In the genomic region with DNA sequence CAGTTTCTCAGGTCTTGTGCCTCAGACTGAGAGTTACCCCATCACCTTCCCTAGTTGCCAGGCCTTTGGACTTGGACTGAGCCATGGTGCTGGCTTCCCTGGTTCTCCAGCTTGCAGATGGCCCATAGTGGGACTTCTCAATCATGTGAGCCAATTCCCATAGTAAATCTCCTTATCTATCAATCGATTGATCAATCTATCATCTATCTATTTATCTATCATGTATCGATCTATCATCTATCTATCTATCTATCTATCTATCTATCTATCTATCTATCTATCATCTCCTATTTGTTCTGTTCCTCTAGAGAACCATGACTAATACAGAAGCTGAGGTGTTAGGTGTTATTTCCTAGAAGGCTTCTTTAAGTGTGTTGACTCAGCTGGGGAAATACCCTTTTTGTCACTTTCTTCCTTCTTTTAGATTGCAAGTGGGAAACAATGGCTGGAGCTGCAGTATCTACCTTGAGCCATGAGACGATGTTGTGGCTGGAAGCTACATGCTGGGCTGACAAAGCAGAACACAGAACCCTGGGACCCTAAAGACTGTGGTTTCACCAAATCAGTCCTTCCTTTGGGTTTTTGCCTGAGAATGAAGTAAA, we compare ENCODE assay signal across 20 cellular contexts.
DNase-seq lines count a peak whose midpoint lies in the region; ATAC-seq and TF ChIP-seq lines count a peak whose summit lies in the region.
"Had no signal": no experiment of that assay in that cellular context is flagged by ENCODE, and none has a peak within 500 bp of the region (broad histone marks: within the 10 kb centered on the region; RNA-seq: fewer than 3 reads in every experiment).

No MANE protein-coding gene starts in this region.

- H3K4me3 ChIP-seq in GM23248, result no peak overlapping the region
- no peak overlapping the region for H3K4me3 ChIP-seq in mesendoderm (ENCODE audit: low read length)

- H4K8ac ChIP-seq in mesendoderm (ENCODE audit: low read depth, low read length), result no peak overlapping the region

- H3K27me3 Mint-ChIP-seq in activated T-helper 17 cell treated with anti-CD3 and anti-CD28 coated beads, Interleukin-2, amount 50 U/mL, for 72 hours, result no peaks in the 10 kb centered on the region
- H3K27me3 Mint-ChIP-seq in WTC11 (ENCODE audit: low read depth), result no peaks in the 10 kb centered on the region
- H3K27me3 Mint-ChIP-seq: T-cell had no signal

- H3K4me1 ChIP-seq in GM23248 (ENCODE audit: insufficient read depth) (no peaks in the 10 kb centered on the region), mesendoderm (ENCODE audit: control insufficient read depth, low read depth, low read length) (no peaks in the 10 kb centered on the region)

- no peak overlapping the region for H2BK5ac ChIP-seq in mesendoderm (ENCODE audit: low read length)

- H3K27me3 ChIP-seq in GM23248 (replicated peaks; ENCODE audit: insufficient read depth) (peaks cover 24% of the 10 kb centered on the region), mesendoderm (ENCODE audit: insufficient read depth, low read length, poor library complexity) (no peaks in the 10 kb centered on the region)

- no peak overlapping the region for H2BK120ac ChIP-seq in mesendoderm (ENCODE audit: low read depth, low read length)

- H3K79me1 ChIP-seq in mesendoderm (ENCODE audit: low read length), result no peaks in the 10 kb centered on the region

- peaks cover 4% of the 10 kb centered on the region; the same call in 1 of the 2 replicates for H3K9me2 ChIP-seq in GM23248 (ENCODE audit: insufficient read depth)

- no peaks in the 10 kb centered on the region for H4K20me1 ChIP-seq in GM23248 (ENCODE audit: insufficient read depth)

- H3K4me2 ChIP-seq in GM23248 (ENCODE audit: unreplicated experiment) (no peak overlapping the region), mesendoderm (ENCODE audit: low read length) (no peak overlapping the region)

- H3K23ac ChIP-seq in mesendoderm (ENCODE audit: low read length), result no peak overlapping the region

- H2AFZ ChIP-seq in GM23248, result no peak overlapping the region

- H3K4ac ChIP-seq in mesendoderm (ENCODE audit: low read depth, low read length), result no peak overlapping the region

- H3K18ac ChIP-seq in mesendoderm (ENCODE audit: low read length), result no peak overlapping the region

- no peak overlapping the region for H2AK5ac ChIP-seq in mesendoderm (ENCODE audit: low read length)

- H3K36me3 Mint-ChIP-seq in activated T-helper 17 cell treated with anti-CD3 and anti-CD28 coated beads, Interleukin-2, amount 50 U/mL, for 72 hours (ENCODE audit: low read depth), result no peaks in the 10 kb centered on the region
- H3K36me3 Mint-ChIP-seq in WTC11, result no peaks in the 10 kb centered on the region
- H3K36me3 Mint-ChIP-seq: natural killer cell treated with Interleukin-12 subunit alpha and Interleukin-12 subunit beta and Interleukin-15 and Interleukin-18, amount 100 ng/mL, for 72 hours; T-cell had no signal

- no peaks in the 10 kb centered on the region for H3F3A ChIP-seq in GM23248 (ENCODE audit: insufficient read depth)

- in situ Hi-C loops in GM23248 (cut with MboI), result no loop called here

- H3K4me1 Mint-ChIP-seq in activated T-helper 17 cell treated with anti-CD3 and anti-CD28 coated beads, Interleukin-2, amount 50 U/mL, for 72 hours, result no peaks in the 10 kb centered on the region
- H3K4me1 Mint-ChIP-seq in WTC11, result no peaks in the 10 kb centered on the region
- H3K4me1 Mint-ChIP-seq: T-cell had no signal

- no peak overlapping the region for H3K56ac ChIP-seq in mesendoderm (ENCODE audit: low read length)

- H3K36me3 ChIP-seq in GM23248 (ENCODE audit: low read depth) (no peaks in the 10 kb centered on the region), mesendoderm (ENCODE audit: control insufficient read depth, insufficient read depth, low read length) (no peaks in the 10 kb centered on the region)

- H3K27ac Mint-ChIP-seq in activated T-helper 17 cell treated with anti-CD3 and anti-CD28 coated beads, Interleukin-2, amount 50 U/mL, for 72 hours, result no peak overlapping the region
- no peak overlapping the region for H3K27ac Mint-ChIP-seq in WTC11
- H3K27ac Mint-ChIP-seq: HFFc6; natural killer cell treated with Interleukin-12 subunit alpha and Interleukin-12 subunit beta and Interleukin-15 and Interleukin-18, amount 100 ng/mL, for 72 hours; T-cell had no signal

- WGBS in GM23248 (ENCODE audit: low coverage in 1 of 2, low lambda C conversion rate in 2 of 2, missing lambda C conversion rate in 2 of 2), 2 experiments, result 82 to 85% methylated on average over 3 of the region's 3 CpGs
- 100% methylated on average over 1 of the region's 3 CpGs for WGBS in mesendoderm (ENCODE audit: extremely low coverage, insufficient coverage, low lambda C conversion rate)

- H3K9me3 Mint-ChIP-seq in activated T-helper 17 cell treated with anti-CD3 and anti-CD28 coated beads, Interleukin-2, amount 50 U/mL, for 72 hours, result peaks cover 16% of the 10 kb centered on the region
- peaks cover 6% of the 10 kb centered on the region for H3K9me3 Mint-ChIP-seq in WTC11
- H3K9me3 Mint-ChIP-seq: HFFc6 had no signal

- no peaks in the 10 kb centered on the region for H3K9me3 ChIP-seq in GM23248 (ENCODE audit: low read depth)

- TF ChIP-seq CTCF in WTC11 (IDR thresholded peaks at IDR 0.05), result no peak

- H3K79me2 ChIP-seq in GM23248 (ENCODE audit: insufficient read depth) (no peaks in the 10 kb centered on the region), mesendoderm (ENCODE audit: control insufficient read depth, insufficient read depth, low read length) (no peaks in the 10 kb centered on the region)

- H4K5ac ChIP-seq in mesendoderm (ENCODE audit: low read length), result no peak overlapping the region

- POLR2A ChIA-PET in WTC11 (lab: Charles Lee), result no interaction called here

- H3K27ac ChIP-seq in GM23248 (no peak overlapping the region), mesendoderm (ENCODE audit: low read depth, low read length) (no peak overlapping the region)

- H3K4me3 Mint-ChIP-seq in activated T-helper 17 cell treated with anti-CD3 and anti-CD28 coated beads, Interleukin-2, amount 50 U/mL, for 72 hours, result no peak overlapping the region
- H3K4me3 Mint-ChIP-seq in WTC11, result no peak overlapping the region
- H3K4me3 Mint-ChIP-seq: HFFc6; natural killer cell treated with Interleukin-12 subunit alpha and Interleukin-12 subunit beta and Interleukin-15 and Interleukin-18, amount 100 ng/mL, for 72 hours; T-cell had no signal

- H3K9ac ChIP-seq in GM23248, result no peak overlapping the region
- no peak overlapping the region for H3K9ac ChIP-seq in mesendoderm (ENCODE audit: low read length)

- DNase-seq in NK-92 treated with Interleukin-12 subunit alpha and Interleukin-12 subunit beta, amount 100 ng/mL, for 24 hours (lab: John Stamatoyannopoulos, UW), result peak; percentile 34
- DNase-seq in NK-92 (lab: John Stamatoyannopoulos, UW; ENCODE audit: unreplicated experiment) (no peak), GM23248 (peak; percentile 7), mesendoderm (peak; percentile 27), cortex of kidney (lab: John Stamatoyannopoulos, UW) (no peak), WTC11 (ENCODE audit: low spot score) (no peak)
- no peak for DNase-seq in activated CD8-positive, alpha-beta memory T cell treated with anti-CD3 and anti-CD28 coated beads, Interleukin-2, amount 50 U/mL, for 4 hours
- DNase-seq: 8988T; activated CD4-positive, alpha-beta T cell treated with anti-CD3 and anti-CD28 coated beads, Interleukin-2, amount 50 U/mL, for 4 hours; C1 segment of cervical spinal cord; HFFc6; kidney glomerular epithelial cell; NCI-H1417; OCI-M1; SHP77 treated with DMSO at 0.1 percent for 48 hours; stimulated activated naive CD4-positive, alpha-beta T cell treated with Interleukin-2 at 50 U/mL for 16 hours; T-cell; trophoblast cell had no signal

- ATAC-seq in activated T-helper 17 cell treated with anti-CD3 and anti-CD28 coated beads, Interleukin-2, amount 50 U/mL, for 72 hours (replicated peaks), result peak; percentile 92
- ATAC-seq in WTC11, result no peak
- ATAC-seq: T-cell had no signal

- CTCF ChIA-PET in WTC11 (lab: Charles Lee), result no interaction called here

- H2BK15ac ChIP-seq in mesendoderm (replicated peaks; ENCODE audit: low read depth), result no peak overlapping the region

TF ChIP-seq in WTC11, 78 proteins besides CTCF, POLR2A, EP300 and RAD21 (continues in another document):
- TF ChIP-seq ATF1 (CRISPR knock-in tag; IDR thresholded peaks at IDR 0.05) (no peak), RELA (CRISPR knock-in tag; IDR thresholded peaks at IDR 0.05; ENCODE audit: borderline replicate concordance) (no peak), ZNF281 (CRISPR knock-in tag; IDR thresholded peaks at IDR 0.05) (no peak), IRF2 (CRISPR knock-in tag; IDR thresholded peaks at IDR 0.05; ENCODE audit: borderline replicate concordance, low read depth) (no peak), NR1H2 (CRISPR knock-in tag; IDR thresholded peaks at IDR 0.05) (no peak)
- TF ChIP-seq, protein P1, sequence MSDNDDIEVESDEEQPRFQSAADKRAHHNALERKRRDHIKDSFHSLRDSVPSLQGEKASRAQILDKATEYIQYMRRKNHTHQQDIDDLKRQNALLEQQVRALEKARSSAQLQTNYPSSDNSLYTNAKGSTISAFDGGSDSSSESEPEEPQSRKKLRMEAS (CRISPR knock-in tag; IDR thresholded peaks at IDR 0.05), result no peak

Comparison
In these comparisons a context has a peak if more than half of its experiments do, and no peak if none do; other contexts are left out.
1. DNase-seq: peak in NK-92 treated with Interleukin-12 subunit alpha and Interleukin-12 subunit beta, amount 100 ng/mL, for 24 hours (single experiment), GM23248 (single experiment) and mesendoderm (single experiment); none in NK-92 (single experiment), activated CD8-positive, alpha-beta memory T cell treated with anti-CD3 and anti-CD28 coated beads, Interleukin-2, amount 50 U/mL, for 4 hours (single experiment), cortex of kidney (single experiment) and WTC11 (single experiment).